Comparison of ENCODE assay signal across 9 cellular contexts in the genomic region with DNA sequence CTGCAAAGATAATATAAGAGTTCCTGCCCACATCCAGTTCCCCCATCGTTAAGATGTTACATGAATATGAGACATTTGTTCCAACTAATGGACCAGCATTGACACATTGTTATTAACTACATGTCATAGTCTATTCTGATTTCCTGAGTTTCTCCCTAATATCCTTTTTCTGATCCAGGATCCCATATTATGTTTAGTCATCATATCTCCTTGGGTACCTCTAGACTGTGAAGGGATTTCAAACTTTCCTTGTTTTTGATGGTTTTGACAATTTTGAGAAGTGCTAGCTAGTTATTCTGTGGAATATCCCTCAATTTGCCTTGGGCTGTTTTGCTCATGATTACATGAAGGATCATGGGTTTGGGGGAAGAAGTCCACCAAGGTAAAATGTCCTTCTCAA. TPM values are rescaled to one million over a fixed set of nuclear protein-coding genes. Genes with fewer than 3 reads are reported as not detected.
"Had no signal": no experiment of that assay in that cellular context is flagged by ENCODE, and none has a peak within 500 bp of the region (broad histone marks: within the 10 kb centered on the region; RNA-seq: fewer than 3 reads in every experiment).

No MANE protein-coding gene starts in this region.

- DNase-seq: IMR-90, KBM-7, KG1 had no signal

- H3K9ac ChIP-seq: KMS-11 had no signal

- H3K4me2 ChIP-seq: KMS-11 had no signal

- FAIRE-seq: HTR-8/SVneo had no signal

- H3K27ac ChIP-seq: HL-60, KMS-11 had no signal

- H3K27ac Mint-ChIP-seq: IgD-negative memory B cell had no signal

- H3K4me3 Mint-ChIP-seq: IgD-negative memory B cell had no signal

- H3K4me1 Mint-ChIP-seq: IgD-negative memory B cell had no signal

RNA-seq across cellular contexts. Expression of a gene that starts 42.4 kb away (rescaled TPM):
- total RNA-seq: HT-29, HT1080, IMR-90 had no signal
- polyA plus RNA-seq: IgD-negative memory B cell, IMR-90 had no signal
